26 cellular contexts compared by ENCODE assay signal in the genomic region with DNA sequence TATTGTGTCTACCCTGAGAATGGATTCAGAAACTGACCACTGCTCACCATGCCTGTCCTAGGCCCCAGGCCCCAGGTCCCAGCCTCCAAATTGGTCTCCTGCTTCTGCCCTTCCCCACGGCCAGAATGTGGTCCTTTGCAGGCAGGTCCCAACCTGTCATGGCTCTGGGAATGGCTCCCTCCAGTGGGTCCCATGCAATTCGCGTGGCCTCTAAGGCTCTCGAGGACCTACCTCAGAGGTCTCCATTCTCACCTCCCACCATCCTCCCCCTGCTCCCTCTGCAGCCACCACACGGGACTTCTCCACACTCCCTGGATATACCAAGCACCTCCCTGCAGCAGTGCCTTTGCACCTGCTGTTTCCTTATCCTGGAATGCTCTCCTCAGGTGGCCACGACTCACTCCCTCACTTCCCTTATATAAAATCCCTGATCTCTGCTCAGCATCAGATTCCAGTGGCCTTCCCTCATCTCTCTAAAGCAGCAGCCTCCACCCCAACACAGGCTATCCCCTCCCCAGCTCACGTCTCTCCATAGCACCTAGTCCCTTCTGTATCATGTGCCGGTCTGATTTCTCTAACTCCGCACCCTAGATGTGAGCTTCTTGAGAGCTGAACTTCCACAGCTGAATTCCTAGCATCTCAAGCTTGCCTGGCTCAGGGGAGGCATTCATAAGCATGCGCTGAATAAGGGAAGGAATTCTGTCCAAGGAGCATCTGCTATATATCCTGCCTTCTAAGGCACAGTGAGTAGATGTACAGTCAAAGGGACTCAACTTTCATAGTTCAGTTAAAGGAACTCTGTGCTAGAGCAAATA.
"Had no signal": no experiment of that assay in that cellular context is flagged by ENCODE, and none has a peak within 500 bp of the region (broad histone marks: within the 10 kb centered on the region; RNA-seq: fewer than 3 reads in every experiment).

No MANE protein-coding gene starts in this region.

- H3K9me3 ChIP-seq: ovary, spleen, testis, uterus had no signal

- H3K27ac ChIP-seq: brain microvascular endothelial cell, coronary artery, dorsolateral prefrontal cortex, hepatocyte, ovary, spleen, testis, uterus had no signal

- DNase-seq: activated B cell treated with CpG ODN at 0.5 μM for 24 hours; activated CD4-positive, alpha-beta T cell treated with anti-CD3 and anti-CD28 coated beads, Interleukin-2, amount 50 U/mL, for 1 hour; activated CD8-positive, alpha-beta T cell treated with anti-CD3 and anti-CD28 coated beads for 36 hours; activated gamma-delta T cell treated with Interleukin-2 at 50 U/mL for 16 hours; activated naive CD4-positive, alpha-beta T cell treated with anti-CD3 and anti-CD28 coated beads, Interleukin-2, amount 50 U/mL, for 16 hours; activated T-cell treated with anti-CD3 and anti-CD28 coated beads, Interleukin-2, amount 50 U/mL, for 4 hours; amniotic stem cell; brain microvascular endothelial cell; dorsolateral prefrontal cortex; effector memory CD8-positive, alpha-beta T cell; erythroblast; foreskin fibroblast; left colon; midbrain; ovary; retina; spleen; stimulated activated naive CD4-positive, alpha-beta T cell; SW 1271; T-helper 17 cell; testis; trophoblast cell; uterus had no signal

- H3K79me2 ChIP-seq: hepatocyte had no signal

- H3K27me3 ChIP-seq: brain microvascular endothelial cell, ovary, spleen, testis, uterus had no signal

- H3K4me2 ChIP-seq: hepatocyte had no signal

- H3K4me1 ChIP-seq: spleen, testis, uterus had no signal

- H3K4me3 ChIP-seq: coronary artery, dorsolateral prefrontal cortex, hepatocyte, ovary, spleen, testis, uterus had no signal

- H3K36me3 ChIP-seq: brain microvascular endothelial cell, ovary, spleen, uterus had no signal

- ATAC-seq: activated CD8-positive, alpha-beta T cell treated with anti-CD3 and anti-CD28 coated beads for 36 hours; activated T-cell treated with anti-CD3 and anti-CD28 coated beads, Interleukin-2, amount 50 U/mL, for 4 hours; activated T-helper 17 cell treated with anti-CD3 and anti-CD28 coated beads, Interleukin-2, amount 50 U/mL, for 72 hours; effector memory CD8-positive, alpha-beta T cell; left colon; T-helper 17 cell had no signal
